21 cellular contexts compared by ENCODE assay signal in the genomic region with DNA sequence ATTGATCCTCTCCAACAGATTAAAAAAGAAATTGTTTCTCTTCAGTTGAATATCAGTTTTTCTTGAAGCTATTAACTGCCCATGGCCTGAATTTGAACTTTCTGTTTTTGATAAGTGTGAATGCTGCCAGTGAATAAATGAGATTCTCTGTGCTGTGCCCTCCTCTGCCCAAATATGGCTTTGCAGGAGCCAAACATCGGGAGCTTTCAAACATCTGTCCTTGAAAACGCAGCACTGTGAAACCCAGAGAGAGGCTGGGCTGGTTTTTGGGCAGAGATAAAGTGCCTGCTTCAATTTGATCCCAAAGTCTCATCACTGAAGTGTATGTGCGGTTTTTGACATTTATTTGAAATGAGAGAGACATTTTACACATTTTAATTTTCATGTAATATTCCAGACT.
"Had no signal": no experiment of that assay in that cellular context is flagged by ENCODE, and none has a peak within 500 bp of the region (broad histone marks: within the 10 kb centered on the region; RNA-seq: fewer than 3 reads in every experiment).

No MANE protein-coding gene starts in this region.

- H3K9me3 Mint-ChIP-seq: dendritic cell treated with granulocyte-macrophage colony-stimulating factor and Interleukin-4, amounts not matched to agents 40 ng/mL and 50 ng/mL, for 4 days; effector memory CD8-positive, alpha-beta T cell had no signal

- H3K36me3 Mint-ChIP-seq: naive thymus-derived CD4-positive, alpha-beta T cell had no signal

- ATAC-seq: effector memory CD8-positive, alpha-beta T cell; foreskin keratinocyte; left cardiac atrium; left ventricle myocardium superior; naive thymus-derived CD4-positive, alpha-beta T cell; psoas muscle had no signal

- H3K4me1 ChIP-seq: esophagus squamous epithelium, foreskin keratinocyte, psoas muscle, thyroid gland, upper lobe of left lung, uterus had no signal

- DNase-seq: effector memory CD8-positive, alpha-beta T cell; esophagus squamous epithelium; foreskin keratinocyte; kidney; left cardiac atrium; left ventricle myocardium superior; mesendoderm; naive thymus-derived CD4-positive, alpha-beta T cell; nephron progenitor cell; psoas muscle; retina; small intestine; stimulated activated CD4-positive, alpha-beta T cell treated with anti-CD3 and anti-CD28 coated beads, Interleukin-12 subunit alpha, Interleukin-12 subunit beta, amount 100 ng/mL, for 4 hours; stimulated activated CD4-positive, alpha-beta T cell treated with anti-CD3 and anti-CD28 coated beads, Interleukin-2, amount 100 ng/mL, for 48 hours; stimulated activated naive CD4-positive, alpha-beta T cell treated with Interleukin-2 at 50 U/mL for 16 hours; upper lobe of left lung; uterus had no signal

- H3K4me3 Mint-ChIP-seq: dendritic cell treated with granulocyte-macrophage colony-stimulating factor and Interleukin-4, amounts not matched to agents 40 ng/mL and 50 ng/mL, for 4 days; effector memory CD8-positive, alpha-beta T cell; naive thymus-derived CD4-positive, alpha-beta T cell; nephron progenitor cell had no signal

- H3K4me1 Mint-ChIP-seq: naive thymus-derived CD4-positive, alpha-beta T cell had no signal

- H3K9me3 ChIP-seq: esophagus squamous epithelium, psoas muscle, thyroid gland, upper lobe of left lung, uterus had no signal

- H3K27ac ChIP-seq: epithelial cell of prostate, esophagus squamous epithelium, foreskin keratinocyte, hepatocyte, psoas muscle, thyroid gland, upper lobe of left lung, uterus had no signal

- H3K27me3 ChIP-seq: foreskin keratinocyte, hepatocyte, thyroid gland, upper lobe of left lung, uterus had no signal

- H3K36me3 ChIP-seq: esophagus squamous epithelium, thyroid gland, upper lobe of left lung, uterus had no signal

- H3K4me3 ChIP-seq: esophagus squamous epithelium, hepatocyte, psoas muscle, thyroid gland, upper lobe of left lung, uterus had no signal

- H3K27ac Mint-ChIP-seq: dendritic cell treated with granulocyte-macrophage colony-stimulating factor and Interleukin-4, amounts not matched to agents 40 ng/mL and 50 ng/mL, for 4 days; effector memory CD8-positive, alpha-beta T cell; naive thymus-derived CD4-positive, alpha-beta T cell; nephron progenitor cell had no signal
